Comparison of ENCODE assay signal across 10 cellular contexts in the genomic region with DNA sequence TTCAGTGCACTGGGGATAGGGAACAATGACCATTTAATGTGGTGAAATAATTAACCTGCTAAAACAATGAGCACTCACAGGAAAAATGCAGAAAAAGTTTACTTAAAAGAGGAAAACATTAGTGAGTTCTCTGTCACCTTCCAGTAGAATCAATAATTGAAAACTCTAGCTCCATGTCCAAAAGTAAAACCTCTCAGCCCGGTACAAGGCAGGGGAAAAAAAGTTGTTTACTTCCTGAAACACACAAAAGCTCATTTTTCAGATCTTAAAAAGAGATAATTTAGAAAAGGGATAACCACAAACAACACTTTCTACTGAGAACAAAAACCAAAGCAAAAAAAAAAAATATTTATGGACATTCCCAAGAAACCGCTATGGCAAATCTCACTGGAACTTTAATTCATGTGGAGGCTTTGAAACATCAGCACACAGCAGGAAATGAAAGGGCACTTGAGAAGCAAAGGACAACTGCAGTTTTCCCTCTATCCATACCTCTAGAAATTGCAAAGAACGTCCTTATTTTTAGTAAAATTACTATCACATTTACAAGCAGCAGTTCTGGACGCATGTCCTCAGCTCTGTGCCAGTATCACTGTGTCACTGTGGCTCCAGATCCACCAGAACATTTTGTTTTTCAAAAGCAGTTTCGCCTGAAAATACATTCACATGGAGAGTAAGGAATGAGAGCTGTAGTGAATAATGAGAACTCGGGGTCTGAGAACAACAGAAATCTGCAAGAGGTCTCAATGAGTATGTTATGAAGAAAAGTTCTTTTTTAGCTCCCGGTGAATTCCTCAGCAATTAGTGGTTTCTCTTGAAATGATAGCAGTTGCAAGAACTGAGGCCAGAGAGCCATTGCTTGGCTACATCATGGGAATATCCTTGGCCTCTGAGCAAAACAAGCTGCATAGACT. TPM values are rescaled to one million over a fixed set of nuclear protein-coding genes. Genes with fewer than 3 reads are reported as not detected.
A peak's percentile ranks its signal among the peaks of the same experiment; 100 is the strongest.
DNase-seq lines count a peak whose midpoint lies in the region; ATAC-seq and TF ChIP-seq lines count a peak whose summit lies in the region.
"Had no signal": no experiment of that assay in that cellular context is flagged by ENCODE, and none has a peak within 500 bp of the region (broad histone marks: within the 10 kb centered on the region; RNA-seq: fewer than 3 reads in every experiment).

No MANE protein-coding gene starts in this region.

- no peak for TF ChIP-seq CTCF in uterus (IDR thresholded peaks at IDR 0.05)

- no peaks in the 10 kb centered on the region for H3K27me3 ChIP-seq in uterus

- intact Hi-C loops in uterus (cut with DNase I; ENCODE audit: low total_unique reads): no loop called here

- H3K4me3 ChIP-seq in mesodermal cell (ENCODE audit: extremely low read depth, insufficient read depth, low read length, poor library complexity, severe bottlenecking): no peak overlapping the region
- H3K4me3 ChIP-seq in uterus: no peak overlapping the region

- H3K4me1 ChIP-seq in mesodermal cell (ENCODE audit: control insufficient read depth, insufficient read depth, low read length, poor library complexity, severe bottlenecking) (peaks cover 15% of the 10 kb centered on the region), uterus (no peaks in the 10 kb centered on the region)

- TF ChIP-seq POLR2A in uterus (IDR thresholded peaks at IDR 0.05): no peak

- H3K27ac ChIP-seq in mesodermal cell (ENCODE audit: low read depth, low read length, severe bottlenecking): peak overlapping the region; percentile 93
- peak overlapping the region; percentile 40 to 50 for H3K27ac ChIP-seq in uterus
- H3K27ac ChIP-seq: KMS-11 had no signal

- no peaks in the 10 kb centered on the region for H3K9me3 ChIP-seq in mesodermal cell (ENCODE audit: control insufficient read depth, low read length)
- H3K9me3 ChIP-seq in uterus: no peaks in the 10 kb centered on the region

- H3K36me3 ChIP-seq in mesodermal cell (ENCODE audit: control insufficient read depth, insufficient read depth, low read length) (no peaks in the 10 kb centered on the region), uterus (no peaks in the 10 kb centered on the region)

- ATAC-seq in GM18870 (IDR thresholded peaks at IDR 0.05; ENCODE audit: unreplicated experiment): no peak
- ATAC-seq in GM21360 (IDR thresholded peaks at IDR 0.05; ENCODE audit: unreplicated experiment): no peak

- DNase-seq in NOMO-1 treated with DMSO at 0.1 percent for 48 hours (lab: John Stamatoyannopoulos, UW; ENCODE audit: unreplicated experiment) (peak; percentile 6), NOMO-1 treated with dmso at 0.1 percent for 144 hours (lab: John Stamatoyannopoulos, UW; ENCODE audit: unreplicated experiment) (no peak), dermis blood vessel endothelial cell (peak; percentile 17), uterus (no peak), NCI-H2196 treated with DMSO at 0.1 percent for 48 hours (lab: John Stamatoyannopoulos, UW; ENCODE audit: unreplicated experiment) (no peak)
- DNase-seq: activated CD4-positive, alpha-beta T cell treated with anti-CD3 and anti-CD28 coated beads, Interleukin-2, amount 50 U/mL, for 48 hours had no signal

- WGBS in mesodermal cell (ENCODE audit: insufficient coverage in 2 of 2), 2 experiments: 21 to 27% methylated on average over 5 to 6 of the region's 7 CpGs

RNA-seq across cellular contexts. Expression of gene DNAH7, which starts 44.7 kb away (rescaled TPM):
- total RNA-seq in dermis blood vessel endothelial cell (0.09 and 0.17 TPM in 2 replicates), uterus (10 to 100 TPM in 1 of 4 donors, 1 to 10 TPM in 1, under 1 TPM in 2; 0.26 to 10.0 (median 1.7) TPM)
- polyA plus RNA-seq in mesodermal cell (2013, experiment 1 of 2): 1.00 TPM
- 0.51 TPM for polyA plus RNA-seq in mesodermal cell (2013, experiment 2 of 2)

RNA-seq across cellular contexts. Expression of gene STK17B, which starts 58.1 kb away (rescaled TPM):
- total RNA-seq in dermis blood vessel endothelial cell (12.3 and 19.7 TPM in 2 replicates), uterus (10 to 100 TPM in 3 of 4 donors, 1 to 10 TPM in 1; 7.2 to 28.2 (median 26.8) TPM)
- polyA plus RNA-seq in mesodermal cell (2013, experiment 1 of 2): 22.7 TPM
- 29.4 TPM for polyA plus RNA-seq in mesodermal cell (2013, experiment 2 of 2)

Comparison
In these comparisons a context has a peak if more than half of its experiments do, and no peak if none do; other contexts are left out.
1. DNase-seq: peak in NOMO-1 treated with DMSO at 0.1 percent for 48 hours (single experiment) and dermis blood vessel endothelial cell (single experiment); none in NOMO-1 treated with dmso at 0.1 percent for 144 hours (single experiment), uterus (0 of 2) and NCI-H2196 treated with DMSO at 0.1 percent for 48 hours (single experiment).